ENCODE assay signal across 1 cellular context in the genomic region with DNA sequence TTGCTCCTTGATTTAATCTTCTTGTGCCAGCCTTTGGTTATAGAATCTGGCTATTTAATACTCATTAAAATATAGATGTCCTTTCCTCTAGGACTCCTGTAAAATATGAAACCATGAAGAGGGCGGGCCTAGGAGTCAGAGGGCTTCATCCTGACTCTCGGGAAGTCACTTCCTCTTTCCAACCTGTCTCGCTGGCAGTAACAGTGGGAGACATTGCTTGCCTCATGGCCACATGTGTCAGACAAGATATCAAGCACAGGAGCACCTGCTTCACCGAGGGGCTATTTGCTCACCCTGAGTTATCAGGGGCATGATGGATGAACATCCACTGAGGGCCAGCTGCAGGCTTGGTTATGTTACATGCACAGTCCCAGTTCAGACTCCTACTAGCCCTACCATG.
TF ChIP-seq lines count a peak whose summit lies in the region.

No MANE protein-coding gene starts in this region.

TF ChIP-seq in GM23338, 12 proteins besides CTCF, POLR2A, EP300 and RAD21 (continued from another document):
- TF ChIP-seq, protein P1, sequence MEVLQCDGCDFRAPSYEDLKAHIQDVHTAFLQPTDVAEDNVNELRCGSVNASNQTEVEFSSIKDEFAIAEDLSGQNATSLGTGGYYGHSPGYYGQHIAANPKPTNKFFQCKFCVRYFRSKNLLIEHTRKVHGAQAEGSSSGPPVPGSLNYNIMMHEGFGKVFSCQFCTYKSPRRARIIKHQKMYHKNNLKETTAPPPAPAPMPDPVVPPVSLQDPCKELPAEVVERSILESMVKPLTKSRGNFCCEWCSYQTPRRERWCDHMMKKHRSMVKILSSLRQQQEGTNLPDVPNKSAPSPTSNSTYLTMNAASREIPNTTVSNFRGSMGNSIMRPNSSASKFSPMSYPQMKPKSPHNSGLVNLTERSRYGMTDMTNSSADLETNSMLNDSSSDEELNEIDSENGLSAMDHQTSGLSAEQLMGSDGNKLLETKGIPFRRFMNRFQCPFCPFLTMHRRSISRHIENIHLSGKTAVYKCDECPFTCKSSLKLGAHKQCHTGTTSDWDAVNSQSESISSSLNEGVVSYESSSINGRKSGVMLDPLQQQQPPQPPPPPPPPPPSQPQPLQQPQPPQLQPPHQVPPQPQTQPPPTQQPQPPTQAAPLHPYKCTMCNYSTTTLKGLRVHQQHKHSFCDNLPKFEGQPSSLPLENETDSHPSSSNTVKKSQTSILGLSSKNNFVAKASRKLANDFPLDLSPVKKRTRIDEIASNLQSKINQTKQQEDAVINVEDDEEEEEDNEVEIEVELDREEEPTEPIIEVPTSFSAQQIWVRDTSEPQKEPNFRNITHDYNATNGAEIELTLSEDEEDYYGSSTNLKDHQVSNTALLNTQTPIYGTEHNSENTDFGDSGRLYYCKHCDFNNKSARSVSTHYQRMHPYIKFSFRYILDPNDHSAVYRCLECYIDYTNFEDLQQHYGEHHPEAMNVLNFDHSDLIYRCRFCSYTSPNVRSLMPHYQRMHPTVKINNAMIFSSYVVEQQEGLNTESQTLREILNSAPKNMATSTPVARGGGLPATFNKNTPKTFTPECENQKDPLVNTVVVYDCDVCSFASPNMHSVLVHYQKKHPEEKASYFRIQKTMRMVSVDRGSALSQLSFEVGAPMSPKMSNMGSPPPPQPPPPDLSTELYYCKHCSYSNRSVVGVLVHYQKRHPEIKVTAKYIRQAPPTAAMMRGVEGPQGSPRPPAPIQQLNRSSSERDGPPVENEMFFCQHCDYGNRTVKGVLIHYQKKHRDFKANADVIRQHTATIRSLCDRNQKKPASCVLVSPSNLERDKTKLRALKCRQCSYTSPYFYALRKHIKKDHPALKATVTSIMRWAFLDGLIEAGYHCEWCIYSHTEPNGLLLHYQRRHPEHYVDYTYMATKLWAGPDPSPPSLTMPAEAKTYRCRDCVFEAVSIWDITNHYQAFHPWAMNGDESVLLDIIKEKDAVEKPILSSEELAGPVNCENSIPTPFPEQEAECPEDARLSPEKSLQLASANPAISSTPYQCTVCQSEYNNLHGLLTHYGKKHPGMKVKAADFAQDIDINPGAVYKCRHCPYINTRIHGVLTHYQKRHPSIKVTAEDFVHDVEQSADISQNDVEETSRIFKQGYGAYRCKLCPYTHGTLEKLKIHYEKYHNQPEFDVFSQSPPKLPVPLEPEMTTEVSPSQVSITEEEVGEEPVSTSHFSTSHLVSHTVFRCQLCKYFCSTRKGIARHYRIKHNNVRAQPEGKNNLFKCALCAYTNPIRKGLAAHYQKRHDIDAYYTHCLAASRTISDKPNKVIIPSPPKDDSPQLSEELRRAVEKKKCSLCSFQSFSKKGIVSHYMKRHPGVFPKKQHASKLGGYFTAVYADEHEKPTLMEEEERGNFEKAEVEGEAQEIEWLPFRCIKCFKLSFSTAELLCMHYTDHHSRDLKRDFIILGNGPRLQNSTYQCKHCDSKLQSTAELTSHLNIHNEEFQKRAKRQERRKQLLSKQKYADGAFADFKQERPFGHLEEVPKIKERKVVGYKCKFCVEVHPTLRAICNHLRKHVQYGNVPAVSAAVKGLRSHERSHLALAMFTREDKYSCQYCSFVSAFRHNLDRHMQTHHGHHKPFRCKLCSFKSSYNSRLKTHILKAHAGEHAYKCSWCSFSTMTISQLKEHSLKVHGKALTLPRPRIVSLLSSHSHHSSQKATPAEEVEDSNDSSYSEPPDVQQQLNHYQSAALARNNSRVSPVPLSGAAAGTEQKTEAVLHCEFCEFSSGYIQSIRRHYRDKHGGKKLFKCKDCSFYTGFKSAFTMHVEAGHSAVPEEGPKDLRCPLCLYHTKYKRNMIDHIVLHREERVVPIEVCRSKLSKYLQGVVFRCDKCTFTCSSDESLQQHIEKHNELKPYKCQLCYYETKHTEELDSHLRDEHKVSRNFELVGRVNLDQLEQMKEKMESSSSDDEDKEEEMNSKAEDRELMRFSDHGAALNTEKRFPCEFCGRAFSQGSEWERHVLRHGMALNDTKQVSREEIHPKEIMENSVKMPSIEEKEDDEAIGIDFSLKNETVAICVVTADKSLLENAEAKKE (CRISPR knock-in tag; IDR thresholded peaks at IDR 0.05) = no peak
- TF ChIP-seq ZNF331 (CRISPR knock-in tag; IDR thresholded peaks at IDR 0.05; ENCODE audit: low read depth) (no peak), POLR2AphosphoS5 (IDR thresholded peaks at IDR 0.05; ENCODE audit: low read depth) (no peak), JUNB (IDR thresholded peaks at IDR 0.05; ENCODE audit: unreplicated experiment) (no peak), ZNF114 (CRISPR knock-in tag; IDR thresholded peaks at IDR 0.05) (no peak), STAT1 (IDR thresholded peaks at IDR 0.05; ENCODE audit: unreplicated experiment) (no peak), EZH2phosphoT487 (IDR thresholded peaks at IDR 0.05; ENCODE audit: unreplicated experiment) (no peak), CREB1 (CRISPR knock-in tag; IDR thresholded peaks at IDR 0.05; ENCODE audit: low read depth) (no peak), NANOG (IDR thresholded peaks at IDR 0.05; ENCODE audit: borderline replicate concordance) (no peak), EZH2 (IDR thresholded peaks at IDR 0.05; ENCODE audit: low read depth, unreplicated experiment) (no peak)
- TF ChIP-seq, protein P2, sequence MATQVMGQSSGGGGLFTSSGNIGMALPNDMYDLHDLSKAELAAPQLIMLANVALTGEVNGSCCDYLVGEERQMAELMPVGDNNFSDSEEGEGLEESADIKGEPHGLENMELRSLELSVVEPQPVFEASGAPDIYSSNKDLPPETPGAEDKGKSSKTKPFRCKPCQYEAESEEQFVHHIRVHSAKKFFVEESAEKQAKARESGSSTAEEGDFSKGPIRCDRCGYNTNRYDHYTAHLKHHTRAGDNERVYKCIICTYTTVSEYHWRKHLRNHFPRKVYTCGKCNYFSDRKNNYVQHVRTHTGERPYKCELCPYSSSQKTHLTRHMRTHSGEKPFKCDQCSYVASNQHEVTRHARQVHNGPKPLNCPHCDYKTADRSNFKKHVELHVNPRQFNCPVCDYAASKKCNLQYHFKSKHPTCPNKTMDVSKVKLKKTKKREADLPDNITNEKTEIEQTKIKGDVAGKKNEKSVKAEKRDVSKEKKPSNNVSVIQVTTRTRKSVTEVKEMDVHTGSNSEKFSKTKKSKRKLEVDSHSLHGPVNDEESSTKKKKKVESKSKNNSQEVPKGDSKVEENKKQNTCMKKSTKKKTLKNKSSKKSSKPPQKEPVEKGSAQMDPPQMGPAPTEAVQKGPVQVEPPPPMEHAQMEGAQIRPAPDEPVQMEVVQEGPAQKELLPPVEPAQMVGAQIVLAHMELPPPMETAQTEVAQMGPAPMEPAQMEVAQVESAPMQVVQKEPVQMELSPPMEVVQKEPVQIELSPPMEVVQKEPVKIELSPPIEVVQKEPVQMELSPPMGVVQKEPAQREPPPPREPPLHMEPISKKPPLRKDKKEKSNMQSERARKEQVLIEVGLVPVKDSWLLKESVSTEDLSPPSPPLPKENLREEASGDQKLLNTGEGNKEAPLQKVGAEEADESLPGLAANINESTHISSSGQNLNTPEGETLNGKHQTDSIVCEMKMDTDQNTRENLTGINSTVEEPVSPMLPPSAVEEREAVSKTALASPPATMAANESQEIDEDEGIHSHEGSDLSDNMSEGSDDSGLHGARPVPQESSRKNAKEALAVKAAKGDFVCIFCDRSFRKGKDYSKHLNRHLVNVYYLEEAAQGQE (IDR thresholded peaks at IDR 0.05; ENCODE audit: unreplicated experiment) = no peak
